ENCODE assay signal across 18 cellular contexts in the genomic region with DNA sequence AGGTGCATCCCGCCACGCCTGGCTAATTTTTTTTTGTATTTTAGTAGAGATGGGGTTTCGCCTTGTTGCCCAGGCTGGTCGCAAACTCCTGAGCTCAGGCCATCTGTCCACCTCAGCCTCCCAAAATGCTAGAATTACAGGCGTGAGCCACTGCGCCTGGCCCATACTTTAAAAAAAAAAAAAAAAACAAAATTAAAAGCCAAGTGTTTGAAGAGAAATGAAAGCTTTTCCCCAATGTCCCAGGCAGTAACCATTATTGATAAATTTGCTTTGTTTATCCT. TPM values are rescaled to one million over a fixed set of nuclear protein-coding genes. Genes with fewer than 3 reads are reported as not detected.
A peak's percentile ranks its signal among the peaks of the same experiment; 100 is the strongest.
DNase-seq lines count a peak whose midpoint lies in the region; ATAC-seq, FAIRE-seq and TF ChIP-seq lines count a peak whose summit lies in the region.
"Had no signal": no experiment of that assay in that cellular context is flagged by ENCODE, and none has a peak within 500 bp of the region (broad histone marks: within the 10 kb centered on the region; RNA-seq: fewer than 3 reads in every experiment).

No MANE protein-coding gene starts in this region.

- H3K9me3 ChIP-seq in A549 = no peaks in the 10 kb centered on the region
- H3K9me3 ChIP-seq in H1 (ENCODE audit: insufficient read depth in 2 of 2, low read depth in 1 of 2, low read length in 1 of 2) = no peaks in the 10 kb centered on the region
- H3K9me3 ChIP-seq in osteoblast (ENCODE audit: low read depth, low read length) = no peaks in the 10 kb centered on the region
- H3K9me3 ChIP-seq: left lung had no signal

- H2AFZ ChIP-seq in H1 (ENCODE audit: low read length) = no peak overlapping the region
- no peak overlapping the region for H2AFZ ChIP-seq in osteoblast (ENCODE audit: low read length)

- no peak overlapping the region for H3K23ac ChIP-seq in H1 (ENCODE audit: insufficient read length)

- H3K4me1 ChIP-seq in A549 = peaks cover 92% of the 10 kb centered on the region
- H3K4me1 ChIP-seq in H1 (replicated peaks in 1 of 4; ENCODE audit: control insufficient read depth in 3 of 4, insufficient read depth in 4 of 4, low read length in 3 of 4) = peaks cover 33 to 55% (median 46%) of the 10 kb centered on the region in 4 experiments
- peaks cover 78% of the 10 kb centered on the region for H3K4me1 ChIP-seq in osteoblast (ENCODE audit: insufficient read depth, low read length)

- no peak overlapping the region for H2AK5ac ChIP-seq in H1 (ENCODE audit: low read depth, low read length)

- CTCF ChIA-PET in A549 (lab: Yijun Ruan, JAX) (interaction anchor here (0.6 to 7.3 kb wide), 5 partner anchors 17 to 346 kb away, joined by 3 to 45 read pairs (median 3); no protein-coding TSS in a partner anchor), H1 (lab: Charles Lee; ENCODE audit: partially characterized antibody) (interaction anchor here (1.1 to 2.5 kb wide), 4 partner anchors 11 to 29 kb away, joined by 3 to 10 read pairs (median 6); no protein-coding TSS in a partner anchor)

- TF ChIP-seq RAD21 in A549 (conservative IDR thresholded peaks at IDR 0.05 in 1 of 2, IDR thresholded peaks at IDR 0.05 in 1 of 2) (no peak), H1 (IDR thresholded peaks at IDR 0.05 in 1 of 2, conservative IDR thresholded peaks at IDR 0.05 in 1 of 2; ENCODE audit: low read depth in 2 of 2, low read length in 2 of 2) (no peak)

- H3K79me1 ChIP-seq in H1 (ENCODE audit: low read depth, low read length) = peaks cover 11% of the 10 kb centered on the region

- H3K27me3 Mint-ChIP-seq in activated T-cell treated with anti-CD3 and anti-CD28 coated beads, Interleukin-2, amount 50 U/mL, for 24 hours = no peaks in the 10 kb centered on the region
- H3K27me3 Mint-ChIP-seq: activated CD4-positive, alpha-beta memory T cell treated with anti-CD3 and anti-CD28 coated beads for 36 hours; naive thymus-derived CD4-positive, alpha-beta T cell; progenitor cell of endocrine pancreas had no signal

- H3K36me3 Mint-ChIP-seq in activated T-cell treated with anti-CD3 and anti-CD28 coated beads, Interleukin-2, amount 50 U/mL, for 24 hours (ENCODE audit: low read depth) = peaks cover 41% of the 10 kb centered on the region
- H3K36me3 Mint-ChIP-seq: activated CD4-positive, alpha-beta memory T cell treated with anti-CD3 and anti-CD28 coated beads for 36 hours had no signal

- H3K27ac Mint-ChIP-seq in activated T-cell treated with anti-CD3 and anti-CD28 coated beads, Interleukin-2, amount 50 U/mL, for 24 hours = no peak overlapping the region
- H3K27ac Mint-ChIP-seq: activated CD4-positive, alpha-beta memory T cell treated with anti-CD3 and anti-CD28 coated beads for 36 hours had no signal

- no peak overlapping the region for H3K14ac ChIP-seq in H1 (ENCODE audit: insufficient read length)

- H3K23me2 ChIP-seq in H1 (ENCODE audit: low read depth, low read length) = no peaks in the 10 kb centered on the region

- H3K27me3 ChIP-seq in H1 (replicated peaks in 1 of 4; ENCODE audit: control insufficient read depth in 3 of 4, extremely low read depth in 1 of 4, insufficient read depth in 3 of 4, low read length in 3 of 4) = no peaks in the 10 kb centered on the region
- H3K27me3 ChIP-seq in osteoblast (ENCODE audit: insufficient read depth, low read length) = no peaks in the 10 kb centered on the region
- H3K27me3 ChIP-seq: left lung had no signal

- H3K4me3 Mint-ChIP-seq in activated T-cell treated with anti-CD3 and anti-CD28 coated beads, Interleukin-2, amount 50 U/mL, for 24 hours = no peak overlapping the region
- H3K4me3 Mint-ChIP-seq: activated CD4-positive, alpha-beta memory T cell treated with anti-CD3 and anti-CD28 coated beads for 36 hours; activated T-cell treated with anti-CD3 and anti-CD28 coated beads, Interleukin-2, amount 50 U/mL, for 4 hours had no signal

- H3K4ac ChIP-seq in H1 (replicated peaks; ENCODE audit: insufficient read length, low read depth, low read length) = no peak overlapping the region

- no peak for TF ChIP-seq EP300 in A549 (IDR thresholded peaks at IDR 0.05)
- no peak for TF ChIP-seq EP300 in H1 (IDR thresholded peaks at IDR 0.05; ENCODE audit: borderline replicate concordance in 1 of 2, low read depth in 2 of 2, low read length in 2 of 2)

- FAIRE-seq in A549 (lab: Jason Lieb, UNC) = no peak
- no peak for FAIRE-seq in H1 (lab: Jason Lieb, UNC)

- no peak for TF ChIP-seq POLR2A in A549 (IDR thresholded peaks at IDR 0.05; ENCODE audit: low read length)
- TF ChIP-seq POLR2A in H1 (IDR thresholded peaks at IDR 0.05; ENCODE audit: control extremely low read depth in 1 of 2, low read depth in 2 of 2, low read length in 2 of 2) = no peak

- H4K91ac ChIP-seq in H1 (replicated peaks; ENCODE audit: insufficient read length, low read length) = no peak overlapping the region

- H4K5ac ChIP-seq in H1 (ENCODE audit: insufficient read length, low read depth, low read length) = peak overlapping the region; percentile 50

- H3K4me3 ChIP-seq in A549 = no peak overlapping the region
- 0 out of 8 replicates have a peak overlapping the region, but pooled peaks of 1 of the 4 experiments have one; percentile 15 for H3K4me3 ChIP-seq in H1 (ENCODE audit: extremely low read depth in 1 of 4, insufficient read depth in 2 of 4, low read depth in 3 of 4, low read length in 4 of 4)
- no peak overlapping the region for H3K4me3 ChIP-seq in osteoblast (ENCODE audit: insufficient read depth, low read length)
- H3K4me3 ChIP-seq: left lung had no signal

- WGBS in A549 (ENCODE audit: missing lambda C conversion rate) = 98% methylated on average over 6 of the region's 6 CpGs
- 87% methylated on average over 6 of the region's 6 CpGs; no CpG with 5 or more reads in 1 of the 2 experiments for WGBS in H1 (ENCODE audit: extremely low coverage in 1 of 2, insufficient coverage in 1 of 2, insufficient read length in 1 of 2, insufficient replicate concordance in 2 of 2, low coverage in 1 of 2, low lambda C conversion rate in 2 of 2, missing lambda C conversion rate in 1 of 2), 2 experiments

- H3K36me3 ChIP-seq in H1 (ENCODE audit: control insufficient read depth in 2 of 4, insufficient read depth in 4 of 4, low read length in 3 of 4) (no peaks in the 10 kb centered on the region), osteoblast (ENCODE audit: insufficient read depth, low read length) (peaks cover 3% of the 10 kb centered on the region)
- H3K36me3 ChIP-seq: left lung had no signal

- H3K18ac ChIP-seq in H1 (ENCODE audit: extremely low read depth, low read length) = no peak overlapping the region

- no peak overlapping the region for H2BK12ac ChIP-seq in H1 (ENCODE audit: low read depth, low read length)

- TF ChIP-seq CTCF in A549 (IDR thresholded peaks at IDR 0.05) (no peak), H1 (IDR thresholded peaks at IDR 0.05; ENCODE audit: control extremely low read depth in 1 of 3, insufficient read depth in 1 of 3, low read depth in 1 of 3, low read length in 3 of 3) (no peak), osteoblast (IDR thresholded peaks at IDR 0.05; ENCODE audit: extremely low read depth, low read depth, low read length) (no peak)

- no peak for ATAC-seq in A549
- no peak for ATAC-seq in HG03039 (IDR thresholded peaks at IDR 0.05; ENCODE audit: unreplicated experiment)
- no peak for ATAC-seq in GM18868 (IDR thresholded peaks at IDR 0.05; ENCODE audit: unreplicated experiment)
- ATAC-seq: activated naive CD4-positive, alpha-beta T cell treated with anti-CD3 and anti-CD28 coated beads, Interleukin-2, amount 50 U/mL, for 72 hours; activated T-cell treated with anti-CD3 and anti-CD28 coated beads, Interleukin-2, amount 50 U/mL, for 4 hours; naive thymus-derived CD4-positive, alpha-beta T cell had no signal

- no peak overlapping the region for H2BK120ac ChIP-seq in H1 (replicated peaks; ENCODE audit: low read depth, low read length)

- H3K27ac ChIP-seq in A549 (peak overlapping the region in 1 of 2 experiments; percentile 74; a peak in 2 of 6 replicates), H1 (ENCODE audit: low read depth, low read length) (no peak overlapping the region), osteoblast (ENCODE audit: low read depth, low read length) (peak overlapping the region; percentile 99)

- H4K8ac ChIP-seq in H1 (ENCODE audit: extremely low read depth, insufficient read depth, low read length) = no peak overlapping the region

- peaks cover 89% of the 10 kb centered on the region for H3K4me1 Mint-ChIP-seq in activated T-cell treated with anti-CD3 and anti-CD28 coated beads, Interleukin-2, amount 50 U/mL, for 24 hours (ENCODE audit: low read depth)

- H3K4me2 ChIP-seq in A549 (peak overlapping the region; percentile 73; the same call in 2 of the 3 replicates), H1 (ENCODE audit: insufficient read depth in 1 of 2, low read depth in 2 of 2, low read length in 2 of 2) (peak overlapping the region in 1 of 2 experiments; percentile 35; a peak in 1 of 4 replicates), osteoblast (ENCODE audit: insufficient read depth, low read length) (no peak overlapping the region)

- H2BK20ac ChIP-seq in H1 (ENCODE audit: low read length) = no peak overlapping the region

- H3K79me2 ChIP-seq in H1 (ENCODE audit: control insufficient read depth in 1 of 2, insufficient read depth in 2 of 2, low read length in 2 of 2) (peaks cover 89 to 98% of the 10 kb centered on the region in 2 experiments), osteoblast (ENCODE audit: insufficient read depth, low read length) (peaks cover 98% of the 10 kb centered on the region)

- no peaks in the 10 kb centered on the region for H3K9me3 Mint-ChIP-seq in activated T-cell treated with anti-CD3 and anti-CD28 coated beads, Interleukin-2, amount 50 U/mL, for 24 hours
- H3K9me3 Mint-ChIP-seq: activated CD4-positive, alpha-beta memory T cell treated with anti-CD3 and anti-CD28 coated beads for 36 hours; activated naive CD4-positive, alpha-beta T cell treated with anti-CD3 and anti-CD28 coated beads, Interleukin-2, amount 50 U/mL, for 72 hours; activated T-cell treated with anti-CD3 and anti-CD28 coated beads, Interleukin-2, amount 50 U/mL, for 4 hours; H9 had no signal

- POLR2A ChIA-PET in A549 (lab: Yijun Ruan, JAX) = interaction anchor here (0.6 kb wide), 1 partner anchor 13 kb away, joined by 3 read pairs; no protein-coding TSS in a partner anchor
- POLR2A ChIA-PET in H1 (lab: Charles Lee; ENCODE audit: partially characterized antibody) = interaction anchor here (0.5 to 3.0 kb wide), 8 partner anchors 13 to 1454 kb away, joined by 3 to 11 read pairs (median 6); no protein-coding TSS in a partner anchor

- DNase-seq in A549 (ENCODE audit: low read depth in 1 of 2, low spot score in 1 of 2) (no peak), NCI-H524 (lab: John Stamatoyannopoulos, UW) (peak; percentile 63 to 78), H1 (ENCODE audit: low read depth in 1 of 2, low spot score in 2 of 2) (no peak), osteoblast (ENCODE audit: insufficient read length, low spot score, missing footprints) (no peak)
- DNase-seq in activated T-cell treated with anti-CD3 and anti-CD28 coated beads, Interleukin-2, amount 50 U/mL, for 24 hours = no peak
- no peak for DNase-seq in stimulated activated CD8-positive, alpha-beta memory T cell treated with anti-CD3 and anti-CD28 coated beads, Interleukin-4, amount 100 ng/mL, for 48 hours
- DNase-seq: activated CD4-positive, alpha-beta memory T cell treated with anti-CD3 and anti-CD28 coated beads for 36 hours; activated T-cell treated with anti-CD3 and anti-CD28 coated beads, Interleukin-2, amount 50 U/mL, for 4 hours; effector memory CD4-positive, alpha-beta T cell; GF-D8; H9; naive thymus-derived CD4-positive, alpha-beta T cell; OCI-M1 had no signal

- H2BK15ac ChIP-seq in H1 (ENCODE audit: low read length) = no peak overlapping the region

- H2BK5ac ChIP-seq in H1 (ENCODE audit: low read depth, low read length) = no peak overlapping the region

- H3K56ac ChIP-seq in H1 (replicated peaks; ENCODE audit: insufficient read length, low read depth, low read length) = no peak overlapping the region

- no peak overlapping the region for H3K9ac ChIP-seq in H1 (replicated peaks in 1 of 4; ENCODE audit: extremely low read depth in 1 of 4, low read depth in 3 of 4, low read length in 3 of 4)

- H4K20me1 ChIP-seq in H1 (replicated peaks in 1 of 2; ENCODE audit: control insufficient read depth in 1 of 2, insufficient read depth in 2 of 2, low read length in 2 of 2) (peaks cover 30 to 40% of the 10 kb centered on the region in 2 experiments), osteoblast (ENCODE audit: insufficient read depth, low read length) (peaks cover 83% of the 10 kb centered on the region)

RNA-seq across cellular contexts. Expression of a gene that starts 9.5 kb away (rescaled TPM):
- polyA plus RNA-seq in A549 (2011; rRNA removed) (35.6 and 57.0 TPM in 2 replicates), A549 (2017; fragmentation: RNase III; extraction: RNeasy Plus Mini Kit Qiagen cat#74134 plus additional on column Dnase treatment) (44.9 to 47.3 TPM (median 45.5 TPM) in 3 replicates), H1 (2011; rRNA removed) (37.3 and 55.3 TPM in 2 replicates)
- 24.9 and 37.2 TPM in 2 replicates for polyA plus RNA-seq in A549 (2012; cell fraction: cytosol; rRNA removed)
- polyA plus RNA-seq in A549 (2012; cell fraction: nucleus; rRNA removed) = 128 and 136 TPM in 2 replicates
- polyA minus RNA-seq in A549 (2011; rRNA and poly(A)+ RNA removed) = 91.0 and 93.7 TPM in 2 replicates
- total RNA-seq in H1 (2021; fragmentation: NEBNext Ultra II Directional; extraction: Animal tissue kit (Norgen Biotek cat#: 25700)) = 249 and 255 TPM in 2 replicates
- 32.6 TPM for polyA plus RNA-seq in H1 (2011; cell fraction: cytosol; rRNA removed)
- polyA plus RNA-seq in H1 (2011; cell fraction: nucleus; rRNA removed) = 115 TPM
- 96.3 to 122 TPM (median 108 TPM) in 4 replicates for polyA plus RNA-seq in H1 (2012, experiment 1 of 2)
- 52.2 TPM for polyA plus RNA-seq in H1 (2012, experiment 2 of 2)
- polyA plus RNA-seq in H1 (2013, experiment 1 of 2) = 64.3 TPM
- 64.7 TPM for polyA plus RNA-seq in H1 (2013, experiment 2 of 2)
- 102 and 131 TPM in 2 replicates for polyA minus RNA-seq in H1 (2011; rRNA and poly(A)+ RNA removed)
- polyA minus RNA-seq in H1 (2011; cell fraction: cytosol; rRNA and poly(A)+ RNA removed) = 63.8 TPM
- polyA minus RNA-seq in H1 (2011; cell fraction: nucleus; rRNA and poly(A)+ RNA removed) = 69.0 TPM
- 61.6 and 70.9 TPM in 2 replicates for total RNA-seq in osteoblast

Comparison
In these comparisons a context has a peak if more than half of its experiments do, and no peak if none do; other contexts are left out.
1. DNase-seq: peak in NCI-H524 (2 of 2); none in A549 (0 of 2), H1 (0 of 2), osteoblast (single experiment), activated T-cell treated with anti-CD3 and anti-CD28 coated beads, Interleukin-2, amount 50 U/mL, for 24 hours (single experiment) and stimulated activated CD8-positive, alpha-beta memory T cell treated with anti-CD3 and anti-CD28 coated beads, Interleukin-4, amount 100 ng/mL, for 48 hours (single experiment).